ENCODE assay signal across 7 cellular contexts in the genomic region with DNA sequence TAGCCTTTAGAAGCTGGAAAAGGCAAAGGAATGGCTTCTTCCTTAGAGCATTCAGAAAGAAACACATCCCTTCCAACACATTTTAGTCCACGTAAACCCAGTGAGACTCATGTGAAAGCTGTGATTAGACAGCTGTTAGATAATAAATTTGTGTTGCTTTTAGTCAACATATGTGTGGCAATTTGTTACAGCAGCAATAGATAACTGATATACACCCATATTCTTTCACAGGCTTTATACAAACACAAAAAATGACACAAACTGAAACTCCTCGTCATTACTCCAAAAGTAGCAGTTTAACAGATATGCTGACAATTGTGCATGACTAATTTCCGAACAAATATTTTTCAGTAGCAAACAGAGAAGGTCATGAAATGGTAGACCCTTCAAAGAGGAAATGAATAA.
DNase-seq lines count a peak whose midpoint lies in the region; ATAC-seq and TF ChIP-seq lines count a peak whose summit lies in the region.

No MANE protein-coding gene starts in this region.

- DNase-seq in HT1080 (ENCODE audit: low read depth): peak; percentile 26
- peak; percentile 62 to 72 for DNase-seq in lung microvascular endothelial cell (ENCODE audit: low read depth in 2 of 2)
- DNase-seq in central memory CD4-positive, alpha-beta T cell: no peak
- no peak for DNase-seq in left lung
- no peak for DNase-seq in GM13977 (ENCODE audit: low spot score)

- in situ Hi-C loops in GM13977 (cut with MboI; ENCODE audit: low pct_unique_long_range_greater_than_20kb, low sequenced_read_pairs, unreplicated experiment): no loop called here

- peak; percentile 90 for ATAC-seq in GM18870 (IDR thresholded peaks at IDR 0.05; ENCODE audit: unreplicated experiment)
- ATAC-seq in GM21737 (IDR thresholded peaks at IDR 0.05; ENCODE audit: unreplicated experiment): peak; percentile 62
- ATAC-seq in left lung: no peak

- H3K36me3 ChIP-seq in left lung: peaks cover 0 to 15% of the 10 kb centered on the region in 2 donors

- peaks cover 0 to 33% of the 10 kb centered on the region in 2 donors for H3K4me1 ChIP-seq in left lung

- intact Hi-C loops in left lung (cut with DNase I): no loop called here

- H3K27ac ChIP-seq in left lung: peak overlapping the region in 1 of 2 donors; percentile 41

- no peak for TF ChIP-seq CTCF in left lung (IDR thresholded peaks at IDR 0.05)
- TF ChIP-seq CTCF in GM13977 (IDR thresholded peaks at IDR 0.05; ENCODE audit: extremely low read depth, insufficient read depth, missing control alignments): no peak

- H3K9me3 ChIP-seq in left lung: peaks cover 0 to 15% of the 10 kb centered on the region in 2 donors

- H3K27me3 ChIP-seq in left lung: no peaks in the 10 kb centered on the region

- no peak overlapping the region for H3K4me3 ChIP-seq in left lung

Comparison
In these comparisons a context has a peak if more than half of its experiments do, and no peak if none do; other contexts are left out.
1. DNase-seq: peak in HT1080 (single experiment) and lung microvascular endothelial cell (2 of 2); none in central memory CD4-positive, alpha-beta T cell (single experiment), left lung (0 of 2) and GM13977 (single experiment).